ENCODE assay signal across 1 cellular context in the genomic region with DNA sequence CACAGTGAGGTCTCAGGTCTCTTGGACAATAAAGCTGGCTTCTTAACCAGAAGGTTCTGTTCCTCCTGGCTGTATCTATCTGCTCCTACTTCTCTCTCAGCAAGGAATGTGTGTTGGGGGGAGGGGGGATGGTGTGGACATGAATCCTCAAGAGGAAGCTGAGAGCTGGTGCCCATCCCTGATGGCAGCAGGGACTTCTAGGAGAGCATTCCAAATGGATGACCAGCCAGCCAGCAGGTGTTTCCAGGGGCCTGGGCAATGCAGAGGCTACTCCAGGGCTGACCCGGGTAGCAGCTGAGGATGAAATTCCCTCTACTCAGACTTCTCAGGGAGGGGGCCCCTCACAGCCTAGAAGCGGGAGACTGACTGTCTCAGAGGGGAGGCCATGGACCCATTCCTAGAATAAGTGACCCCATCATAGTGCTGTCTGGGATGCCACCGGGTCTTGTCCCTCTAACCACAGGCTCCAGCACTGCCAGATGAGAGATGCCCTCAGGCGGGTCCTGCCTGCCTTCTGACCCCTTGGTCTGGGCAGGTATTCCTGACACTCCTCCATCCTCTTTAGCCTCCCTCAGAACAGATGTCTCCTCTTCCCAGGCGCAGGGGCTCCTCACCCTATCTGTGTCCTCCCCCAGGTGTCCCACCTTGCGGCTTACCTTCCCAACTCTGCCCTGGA.
TF ChIP-seq lines count a peak whose summit lies in the region.

No MANE protein-coding gene starts in this region.

TF ChIP-seq in H1, 55 proteins besides CTCF, POLR2A, EP300 and RAD21:
- TF ChIP-seq KDM5A (IDR thresholded peaks at IDR 0.05; ENCODE audit: low read length) (no peak), CEBPB (IDR thresholded peaks at IDR 0.05; ENCODE audit: low read depth, low read length) (no peak), RXRA (IDR thresholded peaks at IDR 0.05; ENCODE audit: insufficient read depth, low read depth, low read length) (no peak), POU5F1 (IDR thresholded peaks at IDR 0.05; ENCODE audit: low read depth, low read length) (no peak), TCF12 (IDR thresholded peaks at IDR 0.05; ENCODE audit: low read depth, low read length) (no peak), NRF1 (IDR thresholded peaks at IDR 0.05; ENCODE audit: low read depth, low read length) (no peak), RBBP5 (IDR thresholded peaks at IDR 0.05; ENCODE audit: borderline replicate concordance, low read depth, low read length) (no peak), SP1 (IDR thresholded peaks at IDR 0.05; ENCODE audit: low read depth, low read length) (no peak), BACH1 (IDR thresholded peaks at IDR 0.05; ENCODE audit: low read length) (no peak), GABPA (IDR thresholded peaks at IDR 0.05; ENCODE audit: borderline replicate concordance, insufficient read depth, low read length) (no peak), ASH2L (IDR thresholded peaks at IDR 0.05; ENCODE audit: low read length) (no peak)
- TF ChIP-seq, protein P1, sequence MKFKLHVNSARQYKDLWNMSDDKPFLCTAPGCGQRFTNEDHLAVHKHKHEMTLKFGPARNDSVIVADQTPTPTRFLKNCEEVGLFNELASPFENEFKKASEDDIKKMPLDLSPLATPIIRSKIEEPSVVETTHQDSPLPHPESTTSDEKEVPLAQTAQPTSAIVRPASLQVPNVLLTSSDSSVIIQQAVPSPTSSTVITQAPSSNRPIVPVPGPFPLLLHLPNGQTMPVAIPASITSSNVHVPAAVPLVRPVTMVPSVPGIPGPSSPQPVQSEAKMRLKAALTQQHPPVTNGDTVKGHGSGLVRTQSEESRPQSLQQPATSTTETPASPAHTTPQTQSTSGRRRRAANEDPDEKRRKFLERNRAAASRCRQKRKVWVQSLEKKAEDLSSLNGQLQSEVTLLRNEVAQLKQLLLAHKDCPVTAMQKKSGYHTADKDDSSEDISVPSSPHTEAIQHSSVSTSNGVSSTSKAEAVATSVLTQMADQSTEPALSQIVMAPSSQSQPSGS (IDR thresholded peaks at IDR 0.05; ENCODE audit: low read length) = no peak
- TF ChIP-seq, protein P2, sequence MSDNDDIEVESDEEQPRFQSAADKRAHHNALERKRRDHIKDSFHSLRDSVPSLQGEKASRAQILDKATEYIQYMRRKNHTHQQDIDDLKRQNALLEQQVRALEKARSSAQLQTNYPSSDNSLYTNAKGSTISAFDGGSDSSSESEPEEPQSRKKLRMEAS (IDR thresholded peaks at IDR 0.05) = no peak
